34 cellular contexts compared by ENCODE assay signal in genomic region chr11:104691129-104691528, GRCh38.
"Had no signal": no experiment of that assay in that cellular context is flagged by ENCODE, and none has a peak within 500 bp of the region (broad histone marks: within the 10 kb centered on the region; RNA-seq: fewer than 3 reads in every experiment).

No MANE protein-coding gene starts in this region.

- H3K36me3 ChIP-seq: adrenal gland, breast epithelium had no signal

- H3K4me2 ChIP-seq: KMS-11, PC-9 had no signal

- H3K27ac ChIP-seq: adrenal gland, body of pancreas, breast epithelium, KMS-11, PC-9, VCaP had no signal

- H3K4me3 ChIP-seq: adrenal gland, body of pancreas, breast epithelium, PC-9 had no signal

- H3K9me3 ChIP-seq: adrenal gland, body of pancreas, breast epithelium had no signal

- FAIRE-seq: astrocyte, RCC 7860 had no signal

- H3K9ac ChIP-seq: KMS-11 had no signal

- DNase-seq: activated B cell treated with CpG ODN at 0.5 μM for 24 hours; activated CD4-positive, alpha-beta T cell treated with anti-CD3 and anti-CD28 coated beads for 4 hours; activated CD4-positive, CD25-positive, alpha-beta regulatory T cell treated with anti-CD3 and anti-CD28 coated beads, Interleukin-2, amount 50 U/mL, for 72 hours; activated CD8-positive, alpha-beta T cell treated with anti-CD3 and anti-CD28 coated beads for 36 hours; activated effector memory CD4-positive, alpha-beta T cell treated with anti-CD3 and anti-CD28 coated beads, Interleukin-2, amount 50 U/mL, for 16 hours; activated naive CD4-positive, alpha-beta T cell; activated T-cell treated with anti-CD3 and anti-CD28 coated beads, Interleukin-2, amount 50 U/mL, for 1 hour; activated T-cell treated with anti-CD3 and anti-CD28 coated beads, Interleukin-2, amount 50 U/mL, for 72 hours; adrenal gland; body of pancreas; MM.1S; MV-4-11; NCI-H1092 treated with DMSO at 0.1 percent for 48 hours; NCI-H1417; NCI-H187 treated with DMSO at 0.1 percent for 48 hours; NCI-H2081; NCI-H2171 treated with DMSO at 0.1 percent for 48 hours; NCI-H2227 treated with DMSO at 0.1 percent for 48 hours; NCI-H446; NCI-H510A treated with DMSO at 0.1 percent for 48 hours; NCI-H526 treated with DMSO at 0.1 percent for 48 hours; NCI-H774; PC-9; Right ventricle myocardium superior; SW 1271; T-helper 1 cell; T-helper 2 cell; T-helper 9 cell had no signal

- H2AFZ ChIP-seq: PC-9 had no signal

- ATAC-seq: activated CD8-positive, alpha-beta T cell treated with anti-CD3 and anti-CD28 coated beads for 36 hours; activated T-cell treated with anti-CD3 and anti-CD28 coated beads, Interleukin-2, amount 50 U/mL, for 72 hours; activated T-helper 17 cell treated with anti-CD3 and anti-CD28 coated beads, Interleukin-2, amount 50 U/mL, for 72 hours; body of pancreas had no signal

- H3K4me1 ChIP-seq: breast epithelium had no signal

- H3K27me3 ChIP-seq: adrenal gland, body of pancreas, breast epithelium had no signal
